In genomic region chr14:23115492-23115850, GRCh38 we compare ENCODE assay signal across 17 cellular contexts. TPM values are rescaled to one million over a fixed set of nuclear protein-coding genes. Genes with fewer than 3 reads are reported as not detected.
DNase-seq lines count a peak whose midpoint lies in the region; ATAC-seq, FAIRE-seq and TF ChIP-seq lines count a peak whose summit lies in the region.
"Had no signal": no experiment of that assay in that cellular context is flagged by ENCODE, and none has a peak within 500 bp of the region (broad histone marks: within the 10 kb centered on the region; RNA-seq: fewer than 3 reads in every experiment).

No MANE protein-coding gene starts in this region.

- H3K9me2 ChIP-seq in HCT116 (ENCODE audit: insufficient read depth) = no peaks in the 10 kb centered on the region

- CTCF ChIA-PET in HCT116 (lab: Charles Lee) = interaction anchor here (0.7 to 1.4 kb wide), 3 partner anchors 47 to 129 kb away, joined by 3 to 6 read pairs (median 4); no protein-coding TSS in a partner anchor

- no peak for TF ChIP-seq CTCF in HCT116 (IDR thresholded peaks at IDR 0.05 in 2 of 3, conservative IDR thresholded peaks at IDR 0.05 in 1 of 3; ENCODE audit: borderline replicate concordance in 1 of 3, insufficient read depth in 1 of 3, low read depth in 2 of 3, low read length in 2 of 3)
- no peak for TF ChIP-seq CTCF in astrocyte (IDR thresholded peaks at IDR 0.05; ENCODE audit: insufficient read depth, low read depth, low read length)

- H3K9ac ChIP-seq in HCT116 (ENCODE audit: low read length) = no peak overlapping the region
- peak overlapping the region; percentile 61 for H3K9ac ChIP-seq in astrocyte (ENCODE audit: low read length)

- TF ChIP-seq RAD21 in HCT116 (IDR thresholded peaks at IDR 0.05; ENCODE audit: low read depth) = no peak

- H3K27ac ChIP-seq in HCT116 (ENCODE audit: low read depth, low read length) (no peak overlapping the region), astrocyte (ENCODE audit: low read depth, low read length) (peak overlapping the region; percentile 79)
- H3K27ac ChIP-seq: ascending aorta, esophagus muscularis mucosa, Peyer's patch, vagina had no signal

- no TSS peak for BruUV-seq in HCT116 (replicated peaks; lab: Mats Ljungman, UMichigan)

- H3K4me2 ChIP-seq in HCT116 (ENCODE audit: low read length) (peak overlapping the region; percentile 73), astrocyte (ENCODE audit: low read length) (peak overlapping the region; percentile 71)

- H3K9me3 Mint-ChIP-seq in astrocyte (ENCODE audit: unreplicated experiment) = no peaks in the 10 kb centered on the region
- H3K9me3 Mint-ChIP-seq in naive thymus-derived CD8-positive, alpha-beta T cell = no peaks in the 10 kb centered on the region
- H3K9me3 Mint-ChIP-seq: activated T-helper 2 cell treated with anti-CD3 and anti-CD28 coated beads, Interferon-gamma antibody, Interleukin-2, Interleukin-4, amounts not matched to agents 10 μg/mL and 5 μg/mL and 100 μg/mL, durations not matched to agents 14 hours and 24 hours and 36 hours had no signal

- H3K4me3 Mint-ChIP-seq in astrocyte (ENCODE audit: unreplicated experiment) = no peak overlapping the region
- no peak overlapping the region for H3K4me3 Mint-ChIP-seq in naive thymus-derived CD8-positive, alpha-beta T cell
- H3K4me3 Mint-ChIP-seq: activated CD8-positive, alpha-beta T cell treated with anti-CD3 and anti-CD28 coated beads, Interleukin-2, amount 10 ng/mL, durations not matched to agents 7 days and 5 days had no signal

- no peak for FAIRE-seq in astrocyte (lab: Jason Lieb, UNC)

- H3K27me3 Mint-ChIP-seq in astrocyte (ENCODE audit: low read depth, unreplicated experiment) = peaks cover 7% of the 10 kb centered on the region
- peaks cover 0 to 3% (median 0%) of the 10 kb centered on the region in 5 donors for H3K27me3 Mint-ChIP-seq in naive thymus-derived CD8-positive, alpha-beta T cell

- no peaks in the 10 kb centered on the region for H3K9me3 ChIP-seq in HCT116 (ENCODE audit: control insufficient read depth in 1 of 2, insufficient read depth in 1 of 2, low read depth in 1 of 2, low read length in 2 of 2)
- H3K9me3 ChIP-seq in astrocyte (ENCODE audit: insufficient read depth, low read depth, low read length) = no peaks in the 10 kb centered on the region
- H3K9me3 ChIP-seq: ascending aorta, esophagus muscularis mucosa, Peyer's patch, vagina had no signal

- H3K27me3 ChIP-seq in HCT116 (ENCODE audit: insufficient read depth, low read length) (peaks cover 15% of the 10 kb centered on the region; the same call in 1 of the 2 replicates), astrocyte (ENCODE audit: insufficient read depth, low read length) (peaks cover 3% of the 10 kb centered on the region)
- H3K27me3 ChIP-seq: ascending aorta, Peyer's patch, vagina had no signal

- peaks cover 12 to 23% of the 10 kb centered on the region in 2 experiments for H3K4me1 ChIP-seq in HCT116 (ENCODE audit: control insufficient read depth in 1 of 2, insufficient read depth in 2 of 2, low read length in 2 of 2)
- peaks cover 27% of the 10 kb centered on the region for H3K4me1 ChIP-seq in astrocyte (ENCODE audit: insufficient read depth, low read length)
- H3K4me1 ChIP-seq: BE2C, vagina had no signal

- peak overlapping the region; percentile 49 for H2AFZ ChIP-seq in HCT116 (ENCODE audit: low read depth, low read length, poor library complexity, severe bottlenecking)
- peak overlapping the region; percentile 38 for H2AFZ ChIP-seq in astrocyte (ENCODE audit: low read depth, low read length)

- RAD21 ChIA-PET in HCT116 (lab: Charles Lee; ENCODE audit: low non-redundant PET in 1 of 2, low total read pairs in 2 of 2, uncharacterized antibody in 2 of 2, unreplicated experiment in 2 of 2) = no interaction called here

- DNase-seq in HCT116 (ENCODE audit: low read depth, low spot score) (no peak), astrocyte (ENCODE audit: low read depth) (no peak), left lobe of liver (ENCODE audit: low spot score) (no peak)
- DNase-seq in naive thymus-derived CD8-positive, alpha-beta T cell = no peak
- DNase-seq: activated CD8-positive, alpha-beta T cell treated with anti-CD3 and anti-CD28 coated beads, Interleukin-2, amount 10 ng/mL, durations not matched to agents 7 days and 5 days; BE2C; cortex of kidney; NCI-H2081 treated with DMSO at 0.1 percent for 48 hours had no signal

- ATAC-seq in HCT116 (peak; percentile 16), HG03432 (IDR thresholded peaks at IDR 0.05; ENCODE audit: unreplicated experiment) (no peak), left lobe of liver (no peak), HG02610 (IDR thresholded peaks at IDR 0.05; ENCODE audit: unreplicated experiment) (no peak)
- ATAC-seq in naive thymus-derived CD8-positive, alpha-beta T cell = no peak
- ATAC-seq: activated CD8-positive, alpha-beta T cell treated with anti-CD3 and anti-CD28 coated beads, Interleukin-2, amount 10 ng/mL, durations not matched to agents 7 days and 5 days had no signal

- peaks cover 2% of the 10 kb centered on the region for H3K36me3 Mint-ChIP-seq in astrocyte (ENCODE audit: low read depth, unreplicated experiment)
- no peaks in the 10 kb centered on the region for H3K36me3 Mint-ChIP-seq in naive thymus-derived CD8-positive, alpha-beta T cell

- H3K36me3 ChIP-seq in HCT116 (ENCODE audit: control insufficient read depth in 1 of 2, insufficient read depth in 2 of 2, low read length in 2 of 2) (no peaks in the 10 kb centered on the region), astrocyte (ENCODE audit: insufficient read depth, low read length) (no peaks in the 10 kb centered on the region)
- H3K36me3 ChIP-seq: ascending aorta, BE2C, esophagus muscularis mucosa, Peyer's patch, vagina had no signal

- H3K4me1 Mint-ChIP-seq in astrocyte (ENCODE audit: low read depth, unreplicated experiment) = peaks cover 19% of the 10 kb centered on the region
- peaks cover 19 to 59% (median 45%) of the 10 kb centered on the region in 4 donors for H3K4me1 Mint-ChIP-seq in naive thymus-derived CD8-positive, alpha-beta T cell

- TF ChIP-seq POLR2A in HCT116 (IDR thresholded peaks at IDR 0.05; ENCODE audit: borderline replicate concordance, extremely low read depth, insufficient read depth, insufficient read length) = no peak

- peak overlapping the region; percentile 67 for H3K27ac Mint-ChIP-seq in astrocyte (ENCODE audit: unreplicated experiment)
- H3K27ac Mint-ChIP-seq in naive thymus-derived CD8-positive, alpha-beta T cell = peak overlapping the region in 9 of 10 donors; percentile 31 to 99 (median 84)
- H3K27ac Mint-ChIP-seq: activated CD8-positive, alpha-beta T cell treated with anti-CD3 and anti-CD28 coated beads, Interleukin-2, amount 10 ng/mL, durations not matched to agents 7 days and 5 days; activated T-helper 2 cell treated with anti-CD3 and anti-CD28 coated beads, Interferon-gamma antibody, Interleukin-2, Interleukin-4, amounts not matched to agents 10 μg/mL and 5 μg/mL and 100 μg/mL, durations not matched to agents 14 hours and 24 hours and 36 hours had no signal

- no peaks in the 10 kb centered on the region for H3K79me2 ChIP-seq in HCT116 (ENCODE audit: insufficient read depth, low read length)
- no peaks in the 10 kb centered on the region for H3K79me2 ChIP-seq in astrocyte (ENCODE audit: insufficient read depth, low read length)

- intact Hi-C loops in HCT116 (cut with micrococcal nuclease) = no loop called here

- H3K4me3 ChIP-seq in HCT116 (replicated peaks in 1 of 2; ENCODE audit: low read depth in 1 of 2, low read length in 2 of 2) (peak overlapping the region in 1 of 2 experiments; percentile 37; a peak in 2 of 4 replicates), astrocyte (ENCODE audit: insufficient read depth, low read depth, low read length) (no peak overlapping the region)
- H3K4me3 ChIP-seq: ascending aorta, esophagus muscularis mucosa, Peyer's patch, vagina had no signal

- H4K20me1 ChIP-seq in HCT116 (ENCODE audit: insufficient read depth) (no peaks in the 10 kb centered on the region), astrocyte (ENCODE audit: insufficient read depth, low read length) (no peaks in the 10 kb centered on the region)

- POLR2A ChIA-PET in HCT116 (lab: Charles Lee) = interaction anchor here (1.4 kb wide), 1 partner anchor 20 kb away, joined by 7 read pairs; the partner anchor contains the start of genes ACIN1 and C14orf119
- POLR2A ChIA-PET in naive thymus-derived CD8-positive, alpha-beta T cell (lab: Charles Lee) = interaction anchor here (8.7 kb wide), 1 partner anchor 20 kb away, joined by 123 read pairs; the partner anchor contains the start of genes ACIN1 and C14orf119

TF ChIP-seq in HCT116, 20 proteins besides CTCF, POLR2A, EP300 and RAD21 (continues in another document):
- TF ChIP-seq EZH2phosphoT487 (IDR thresholded peaks at IDR 0.05; ENCODE audit: borderline replicate concordance) = no peak
- TF ChIP-seq CBX3 (IDR thresholded peaks at IDR 0.05; ENCODE audit: low read depth) = no peak
- TF ChIP-seq TCF7L2 (IDR thresholded peaks at IDR 0.05; ENCODE audit: borderline replicate concordance, extremely low read depth, insufficient read depth, insufficient read length) = no peak
- TF ChIP-seq SP1 (IDR thresholded peaks at IDR 0.05; ENCODE audit: low read depth) = no peak

RNA-seq across cellular contexts. Expression of gene CEBPE, which starts 3.6 kb away (rescaled TPM):
- total RNA-seq in HCT116 (2021; ENCODE audit: unreplicated experiment) (not detected), astrocyte (not detected in 2 replicates), left lobe of liver (not detected)
- polyA plus RNA-seq in HCT116 (2012) = not detected in 2 replicates
- total RNA-seq in naive thymus-derived CD8-positive, alpha-beta T cell = 1 to 10 TPM; 1.5 to 1.8 TPM
- 1 to 10 TPM in 2 of 3 donors, under 1 TPM in 1; 0.66 to 2.4 (median 1.6) TPM for polyA plus RNA-seq in naive thymus-derived CD8-positive, alpha-beta T cell
- total RNA-seq: activated T-helper 2 cell treated with anti-CD3 and anti-CD28 coated beads, Interferon-gamma antibody, Interleukin-2, Interleukin-4, amounts not matched to agents 10 μg/mL and 5 μg/mL and 100 μg/mL, durations not matched to agents 14 hours and 24 hours and 36 hours; ascending aorta; myocyte; Peyer's patch; pulmonary artery endothelial cell; vagina had no signal

RNA-seq across cellular contexts. Expression of gene CIROP, which starts 10.7 kb away (rescaled TPM):
- total RNA-seq in HCT116 (2021; ENCODE audit: unreplicated experiment) (not detected), astrocyte (not detected in 2 replicates), left lobe of liver (not detected)
- polyA plus RNA-seq in HCT116 (2012) = not detected in 2 replicates
- total RNA-seq in naive thymus-derived CD8-positive, alpha-beta T cell = not detected
- polyA plus RNA-seq in naive thymus-derived CD8-positive, alpha-beta T cell = not detected
- total RNA-seq: activated CD8-positive, alpha-beta T cell treated with anti-CD3 and anti-CD28 coated beads, Interleukin-2, amount 10 ng/mL, durations not matched to agents 7 days and 5 days; activated T-helper 2 cell treated with anti-CD3 and anti-CD28 coated beads, Interferon-gamma antibody, Interleukin-2, Interleukin-4, amounts not matched to agents 10 μg/mL and 5 μg/mL and 100 μg/mL, durations not matched to agents 14 hours and 24 hours and 36 hours; ascending aorta; myocyte; Peyer's patch; pulmonary artery endothelial cell; vagina had no signal

RNA-seq across cellular contexts. Expression of gene C14orf119, which starts 20.2 kb away (rescaled TPM):
- total RNA-seq in HCT116 (2021; ENCODE audit: unreplicated experiment) (46.8 TPM), astrocyte (79.5 and 83.9 TPM in 2 replicates), left lobe of liver (14.4 TPM)
- 46.4 and 55.3 TPM in 2 replicates for polyA plus RNA-seq in HCT116 (2012)
- total RNA-seq in naive thymus-derived CD8-positive, alpha-beta T cell = 10 to 100 TPM; 39.4 to 49.0 TPM
- 100 to 1,000 TPM in 1 of 3 donors, 10 to 100 TPM in 2; 62.7 to 122 (median 78.5) TPM for polyA plus RNA-seq in naive thymus-derived CD8-positive, alpha-beta T cell

RNA-seq across cellular contexts. Expression of gene ACIN1, which starts 20.5 kb away (rescaled TPM):
- total RNA-seq in HCT116 (2021; ENCODE audit: unreplicated experiment) = 179 TPM
- polyA plus RNA-seq in HCT116 (2012) = 96.6 and 113 TPM in 2 replicates
- total RNA-seq in astrocyte = 186 and 208 TPM in 2 replicates
- total RNA-seq in naive thymus-derived CD8-positive, alpha-beta T cell = 100 to 1,000 TPM; 311 to 322 TPM
- 10 to 100 TPM in 1 of 3 donors, 1 to 10 TPM in 2; 6.3 to 14.1 (median 8.6) TPM for polyA plus RNA-seq in naive thymus-derived CD8-positive, alpha-beta T cell
- 48.2 TPM for total RNA-seq in left lobe of liver

RNA-seq across cellular contexts. Expression of gene CDH24, which starts 58.2 kb away (rescaled TPM):
- total RNA-seq in HCT116 (2021; ENCODE audit: unreplicated experiment) (19.3 TPM), astrocyte (17.4 and 22.2 TPM in 2 replicates), left lobe of liver (0.43 TPM)
- polyA plus RNA-seq in HCT116 (2012) = 10.7 and 11.9 TPM in 2 replicates
- 1 to 10 TPM in 1 of 2 experiments, under 1 TPM in 1; 0.96 to 1.2 TPM for total RNA-seq in naive thymus-derived CD8-positive, alpha-beta T cell
- under 1 TPM; 0.06 to 0.31 (median 0.09) TPM for polyA plus RNA-seq in naive thymus-derived CD8-positive, alpha-beta T cell
